Comparison of ENCODE assay signal across 1 cellular context in the genomic region with DNA sequence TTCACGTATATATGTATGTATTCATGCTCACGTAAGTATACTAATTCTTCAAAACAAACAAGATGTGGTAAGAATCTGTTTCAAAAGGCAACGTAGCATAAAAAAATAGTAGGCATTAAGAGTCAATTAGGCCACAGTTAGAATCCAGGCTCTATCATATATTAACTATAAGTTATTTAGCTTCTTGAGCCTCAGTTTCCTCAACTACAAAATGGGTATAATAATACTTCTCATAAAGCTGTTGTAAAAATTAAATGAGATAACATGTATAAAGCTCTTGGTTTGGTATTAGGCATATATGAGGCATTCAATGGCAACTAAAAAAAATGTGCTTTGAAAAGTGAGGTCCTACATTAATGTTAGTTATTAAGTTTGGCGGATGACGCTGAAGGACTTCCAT.
TF ChIP-seq lines count a peak whose summit lies in the region.

No MANE protein-coding gene starts in this region.

TF ChIP-seq in HepG2, 621 proteins besides CTCF, POLR2A, EP300 and RAD21:
- TF ChIP-seq ZFX (CRISPR knock-in tag; IDR thresholded peaks at IDR 0.05; ENCODE audit: low read depth) (no peak), ZNF629 (CRISPR knock-in tag; conservative IDR thresholded peaks at IDR 0.05) (peak; percentile 59), ZNF256 (CRISPR knock-in tag; conservative IDR thresholded peaks at IDR 0.05) (no peak)
